Comparison of ENCODE assay signal across 1 cellular context in the genomic region with DNA sequence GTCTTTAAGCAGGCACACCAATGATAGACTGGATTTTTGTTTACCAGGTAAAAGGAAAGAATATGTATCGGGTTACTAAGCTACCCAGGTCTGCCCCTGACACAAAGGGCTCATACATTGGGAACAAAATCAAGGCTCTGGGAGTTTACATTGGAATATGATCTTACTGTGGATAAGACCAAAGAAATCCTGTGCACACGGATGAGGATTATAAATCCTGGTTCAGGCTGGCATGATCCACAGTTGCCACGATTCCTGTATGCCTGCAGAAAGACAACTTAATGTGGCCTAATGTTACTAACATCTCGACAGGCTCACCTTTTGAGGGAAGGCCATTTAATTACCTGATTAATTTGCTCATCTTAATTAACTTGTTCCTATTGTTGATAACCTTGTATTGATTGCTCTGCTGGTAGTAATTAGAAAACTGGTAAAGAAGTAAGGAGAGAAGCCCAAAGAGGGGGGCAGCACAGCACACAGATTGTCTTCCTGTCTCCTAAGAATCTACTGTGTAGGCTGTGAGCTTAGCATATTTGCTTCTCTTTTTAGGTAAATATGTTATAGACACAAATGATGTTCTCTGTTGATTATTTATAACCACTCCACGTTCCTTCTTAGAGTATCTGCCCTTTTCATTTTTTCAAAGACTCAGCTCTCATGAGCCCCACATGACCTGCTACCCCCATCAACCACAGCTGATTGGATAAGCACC.
A peak's percentile ranks its signal among the peaks of the same experiment; 100 is the strongest.
TF ChIP-seq lines count a peak whose summit lies in the region.

No MANE protein-coding gene starts in this region.

TF ChIP-seq in HepG2, 621 proteins besides CTCF, POLR2A, EP300 and RAD21 (continued from another document and continues in another):
- TF ChIP-seq ZMAT3 (CRISPR knock-in tag; conservative IDR thresholded peaks at IDR 0.05) (peak; percentile 26; the same call in 1 of the 2 replicates), FOSL2 (CRISPR knock-in tag; IDR thresholded peaks at IDR 0.05) (peak; percentile 48; the same call in 1 of the 2 replicates), ATRX (CRISPR knock-in tag; IDR thresholded peaks at IDR 0.05; ENCODE audit: borderline replicate concordance) (no peak), ZNF549 (CRISPR knock-in tag; IDR thresholded peaks at IDR 0.05) (no peak), HMG20A (CRISPR knock-in tag; IDR thresholded peaks at IDR 0.05; ENCODE audit: borderline replicate concordance) (peak; percentile 85), ZIK1 (CRISPR knock-in tag; IDR thresholded peaks at IDR 0.05; ENCODE audit: borderline replicate concordance, low read depth) (no peak), NFRKB (IDR thresholded peaks at IDR 0.05) (no peak), KDM1A (CRISPR knock-in tag; IDR thresholded peaks at IDR 0.05) (no peak), RFXANK (CRISPR knock-in tag; IDR thresholded peaks at IDR 0.05) (no peak), NFKB2 (CRISPR knock-in tag; IDR thresholded peaks at IDR 0.05; ENCODE audit: borderline replicate concordance) (no peak), PRMT3 (CRISPR knock-in tag; IDR thresholded peaks at IDR 0.05; ENCODE audit: borderline replicate concordance, low read depth) (no peak), PHF5A (CRISPR knock-in tag; IDR thresholded peaks at IDR 0.05; ENCODE audit: low read depth, unreplicated experiment) (no peak), ZKSCAN5 (CRISPR knock-in tag; IDR thresholded peaks at IDR 0.05) (no peak), ZNF614 (CRISPR knock-in tag; IDR thresholded peaks at IDR 0.05; ENCODE audit: borderline replicate concordance) (peak; percentile 76), EED (CRISPR knock-in tag; IDR thresholded peaks at IDR 0.05) (no peak), MED13 (CRISPR knock-in tag; IDR thresholded peaks at IDR 0.05) (no peak), ZNF263 (CRISPR knock-in tag; IDR thresholded peaks at IDR 0.05) (no peak), PAF1 (CRISPR knock-in tag; IDR thresholded peaks at IDR 0.05) (no peak), STAG1 (CRISPR knock-in tag; IDR thresholded peaks at IDR 0.05) (0 out of 2 replicates have a peak, but pooled peaks have one; percentile 6), HDAC1 (CRISPR knock-in tag; IDR thresholded peaks at IDR 0.05) (no peak; the same call in 1 of the 2 replicates), ZNF367 (CRISPR knock-in tag; IDR thresholded peaks at IDR 0.05; ENCODE audit: borderline replicate concordance) (no peak)
- TF ChIP-seq, protein P1, sequence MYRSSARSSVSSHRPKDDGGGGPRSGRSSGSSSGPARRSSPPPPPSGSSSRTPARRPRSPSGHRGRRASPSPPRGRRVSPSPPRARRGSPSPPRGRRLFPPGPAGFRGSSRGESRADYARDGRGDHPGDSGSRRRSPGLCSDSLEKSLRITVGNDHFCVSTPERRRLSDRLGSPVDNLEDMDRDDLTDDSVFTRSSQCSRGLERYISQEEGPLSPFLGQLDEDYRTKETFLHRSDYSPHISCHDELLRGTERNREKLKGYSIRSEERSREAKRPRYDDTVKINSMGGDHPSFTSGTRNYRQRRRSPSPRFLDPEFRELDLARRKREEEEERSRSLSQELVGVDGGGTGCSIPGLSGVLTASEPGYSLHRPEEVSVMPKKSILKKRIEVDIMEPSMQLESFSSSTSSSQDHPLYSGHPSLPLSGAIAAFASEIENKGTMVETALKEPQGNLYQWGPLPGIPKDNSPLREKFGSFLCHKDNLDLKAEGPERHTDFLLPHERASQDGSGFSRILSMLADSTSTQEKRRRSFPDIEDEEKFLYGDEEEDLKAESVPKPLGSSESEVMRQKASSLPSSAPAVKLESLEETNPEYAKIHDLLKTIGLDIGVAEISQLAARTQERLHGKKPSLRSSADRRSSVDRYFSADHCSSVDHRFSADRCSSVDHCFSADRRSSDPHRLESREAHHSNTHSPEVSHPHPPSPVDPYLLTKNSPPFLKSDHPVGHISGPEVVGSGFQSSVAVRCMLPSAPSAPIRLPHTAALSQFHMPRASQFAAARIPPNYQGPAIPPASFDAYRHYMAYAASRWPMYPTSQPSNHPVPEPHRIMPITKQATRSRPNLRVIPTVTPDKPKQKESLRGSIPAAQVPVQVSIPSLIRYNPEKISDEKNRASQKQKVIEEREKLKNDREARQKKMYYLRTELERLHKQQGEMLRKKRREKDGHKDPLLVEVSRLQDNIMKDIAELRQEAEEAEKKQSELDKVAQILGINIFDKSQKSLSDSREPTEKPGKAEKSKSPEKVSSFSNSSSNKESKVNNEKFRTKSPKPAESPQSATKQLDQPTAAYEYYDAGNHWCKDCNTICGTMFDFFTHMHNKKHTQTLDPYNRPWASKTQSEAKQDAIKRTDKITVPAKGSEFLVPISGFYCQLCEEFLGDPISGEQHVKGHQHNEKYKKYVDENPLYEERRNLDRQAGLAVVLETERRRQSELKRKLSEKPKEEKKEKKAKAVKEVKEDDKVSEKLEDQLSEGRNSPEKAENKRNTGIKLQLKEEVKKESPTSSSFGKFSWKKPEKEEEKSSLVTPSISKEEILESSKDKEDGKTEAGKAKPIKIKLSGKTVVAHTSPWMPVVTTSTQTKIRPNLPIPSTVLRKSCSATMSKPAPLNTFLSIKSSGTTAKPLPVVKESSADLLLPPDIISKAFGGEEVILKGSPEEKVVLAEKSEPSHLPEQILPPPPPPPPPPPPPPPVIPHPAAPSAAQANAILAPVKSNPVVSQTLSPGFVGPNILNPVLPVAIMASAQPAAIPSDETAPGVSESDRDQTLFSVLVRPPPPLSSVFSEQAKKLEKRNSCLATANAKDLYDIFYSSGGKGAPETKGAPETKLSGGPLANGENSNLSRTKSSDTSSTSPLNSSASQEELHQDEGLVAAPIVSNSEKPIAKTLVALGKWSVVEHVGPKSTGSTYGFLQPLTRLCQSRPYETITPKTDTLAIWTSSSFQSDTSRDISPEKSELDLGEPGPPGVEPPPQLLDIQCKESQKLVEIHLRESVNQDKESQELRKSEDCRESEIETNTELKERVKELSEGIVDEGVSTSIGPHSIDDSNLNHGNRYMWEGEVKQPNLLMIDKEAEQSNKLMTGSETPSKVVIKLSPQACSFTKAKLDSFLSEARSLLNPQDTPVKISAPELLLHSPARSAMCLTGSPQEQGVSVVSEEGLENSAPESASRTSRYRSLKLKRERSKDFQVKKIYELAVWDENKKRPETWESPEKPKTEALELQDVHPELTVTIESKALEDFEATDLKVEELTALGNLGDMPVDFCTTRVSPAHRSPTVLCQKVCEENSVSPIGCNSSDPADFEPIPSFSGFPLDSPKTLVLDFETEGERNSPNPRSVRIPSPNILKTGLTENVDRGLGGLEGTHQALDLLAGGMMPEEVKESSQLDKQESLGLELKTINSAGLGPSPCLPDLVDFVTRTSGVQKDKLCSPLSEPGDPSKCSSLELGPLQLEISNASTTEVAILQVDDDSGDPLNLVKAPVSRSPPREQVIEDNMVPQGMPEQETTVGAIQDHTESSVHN (CRISPR knock-in tag; IDR thresholded peaks at IDR 0.05), result 0 out of 2 replicates have a peak, but pooled peaks have one; percentile 14
- TF ChIP-seq, protein P2, sequence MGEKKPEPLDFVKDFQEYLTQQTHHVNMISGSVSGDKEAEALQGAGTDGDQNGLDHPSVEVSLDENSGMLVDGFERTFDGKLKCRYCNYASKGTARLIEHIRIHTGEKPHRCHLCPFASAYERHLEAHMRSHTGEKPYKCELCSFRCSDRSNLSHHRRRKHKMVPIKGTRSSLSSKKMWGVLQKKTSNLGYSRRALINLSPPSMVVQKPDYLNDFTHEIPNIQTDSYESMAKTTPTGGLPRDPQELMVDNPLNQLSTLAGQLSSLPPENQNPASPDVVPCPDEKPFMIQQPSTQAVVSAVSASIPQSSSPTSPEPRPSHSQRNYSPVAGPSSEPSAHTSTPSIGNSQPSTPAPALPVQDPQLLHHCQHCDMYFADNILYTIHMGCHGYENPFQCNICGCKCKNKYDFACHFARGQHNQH (CRISPR knock-in tag; IDR thresholded peaks at IDR 0.05), result peak; percentile 62
- TF ChIP-seq, protein P3, sequence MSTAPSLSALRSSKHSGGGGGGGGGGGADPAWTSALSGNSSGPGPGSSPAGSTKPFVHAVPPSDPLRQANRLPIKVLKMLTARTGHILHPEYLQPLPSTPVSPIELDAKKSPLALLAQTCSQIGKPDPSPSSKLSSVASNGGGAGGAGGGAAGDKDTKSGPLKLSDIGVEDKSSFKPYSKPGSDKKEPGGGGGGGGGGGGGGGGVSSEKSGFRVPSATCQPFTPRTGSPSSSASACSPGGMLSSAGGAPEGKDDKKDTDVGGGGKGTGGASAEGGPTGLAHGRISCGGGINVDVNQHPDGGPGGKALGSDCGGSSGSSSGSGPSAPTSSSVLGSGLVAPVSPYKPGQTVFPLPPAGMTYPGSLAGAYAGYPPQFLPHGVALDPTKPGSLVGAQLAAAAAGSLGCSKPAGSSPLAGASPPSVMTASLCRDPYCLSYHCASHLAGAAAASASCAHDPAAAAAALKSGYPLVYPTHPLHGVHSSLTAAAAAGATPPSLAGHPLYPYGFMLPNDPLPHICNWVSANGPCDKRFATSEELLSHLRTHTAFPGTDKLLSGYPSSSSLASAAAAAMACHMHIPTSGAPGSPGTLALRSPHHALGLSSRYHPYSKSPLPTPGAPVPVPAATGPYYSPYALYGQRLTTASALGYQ (CRISPR knock-in tag; IDR thresholded peaks at IDR 0.05), result peak; percentile 79
- TF ChIP-seq, protein P4, sequence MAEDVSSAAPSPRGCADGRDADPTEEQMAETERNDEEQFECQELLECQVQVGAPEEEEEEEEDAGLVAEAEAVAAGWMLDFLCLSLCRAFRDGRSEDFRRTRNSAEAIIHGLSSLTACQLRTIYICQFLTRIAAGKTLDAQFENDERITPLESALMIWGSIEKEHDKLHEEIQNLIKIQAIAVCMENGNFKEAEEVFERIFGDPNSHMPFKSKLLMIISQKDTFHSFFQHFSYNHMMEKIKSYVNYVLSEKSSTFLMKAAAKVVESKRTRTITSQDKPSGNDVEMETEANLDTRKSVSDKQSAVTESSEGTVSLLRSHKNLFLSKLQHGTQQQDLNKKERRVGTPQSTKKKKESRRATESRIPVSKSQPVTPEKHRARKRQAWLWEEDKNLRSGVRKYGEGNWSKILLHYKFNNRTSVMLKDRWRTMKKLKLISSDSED (CRISPR knock-in tag; IDR thresholded peaks at IDR 0.05), result no peak
- TF ChIP-seq, protein P5, sequence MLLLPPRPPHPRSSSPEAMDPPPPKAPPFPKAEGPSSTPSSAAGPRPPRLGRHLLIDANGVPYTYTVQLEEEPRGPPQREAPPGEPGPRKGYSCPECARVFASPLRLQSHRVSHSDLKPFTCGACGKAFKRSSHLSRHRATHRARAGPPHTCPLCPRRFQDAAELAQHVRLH (CRISPR knock-in tag; IDR thresholded peaks at IDR 0.05; ENCODE audit: borderline replicate concordance, low read depth), result peak; percentile 77; the same call in 1 of the 2 replicates
- TF ChIP-seq, protein P6, sequence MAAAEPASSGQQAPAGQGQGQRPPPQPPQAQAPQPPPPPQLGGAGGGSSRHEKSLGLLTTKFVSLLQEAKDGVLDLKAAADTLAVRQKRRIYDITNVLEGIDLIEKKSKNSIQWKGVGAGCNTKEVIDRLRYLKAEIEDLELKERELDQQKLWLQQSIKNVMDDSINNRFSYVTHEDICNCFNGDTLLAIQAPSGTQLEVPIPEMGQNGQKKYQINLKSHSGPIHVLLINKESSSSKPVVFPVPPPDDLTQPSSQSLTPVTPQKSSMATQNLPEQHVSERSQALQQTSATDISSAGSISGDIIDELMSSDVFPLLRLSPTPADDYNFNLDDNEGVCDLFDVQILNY (CRISPR knock-in tag; conservative IDR thresholded peaks at IDR 0.05), result no peak
- TF ChIP-seq, protein P7, sequence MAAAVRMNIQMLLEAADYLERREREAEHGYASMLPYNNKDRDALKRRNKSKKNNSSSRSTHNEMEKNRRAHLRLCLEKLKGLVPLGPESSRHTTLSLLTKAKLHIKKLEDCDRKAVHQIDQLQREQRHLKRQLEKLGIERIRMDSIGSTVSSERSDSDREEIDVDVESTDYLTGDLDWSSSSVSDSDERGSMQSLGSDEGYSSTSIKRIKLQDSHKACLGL (CRISPR knock-in tag; IDR thresholded peaks at IDR 0.05), result no peak
- TF ChIP-seq, protein P8, sequence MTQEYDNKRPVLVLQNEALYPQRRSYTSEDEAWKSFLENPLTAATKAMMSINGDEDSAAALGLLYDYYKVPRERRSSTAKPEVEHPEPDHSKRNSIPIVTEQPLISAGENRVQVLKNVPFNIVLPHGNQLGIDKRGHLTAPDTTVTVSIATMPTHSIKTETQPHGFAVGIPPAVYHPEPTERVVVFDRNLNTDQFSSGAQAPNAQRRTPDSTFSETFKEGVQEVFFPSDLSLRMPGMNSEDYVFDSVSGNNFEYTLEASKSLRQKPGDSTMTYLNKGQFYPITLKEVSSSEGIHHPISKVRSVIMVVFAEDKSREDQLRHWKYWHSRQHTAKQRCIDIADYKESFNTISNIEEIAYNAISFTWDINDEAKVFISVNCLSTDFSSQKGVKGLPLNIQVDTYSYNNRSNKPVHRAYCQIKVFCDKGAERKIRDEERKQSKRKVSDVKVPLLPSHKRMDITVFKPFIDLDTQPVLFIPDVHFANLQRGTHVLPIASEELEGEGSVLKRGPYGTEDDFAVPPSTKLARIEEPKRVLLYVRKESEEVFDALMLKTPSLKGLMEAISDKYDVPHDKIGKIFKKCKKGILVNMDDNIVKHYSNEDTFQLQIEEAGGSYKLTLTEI (CRISPR knock-in tag; conservative IDR thresholded peaks at IDR 0.05), result no peak
- TF ChIP-seq, protein P9, sequence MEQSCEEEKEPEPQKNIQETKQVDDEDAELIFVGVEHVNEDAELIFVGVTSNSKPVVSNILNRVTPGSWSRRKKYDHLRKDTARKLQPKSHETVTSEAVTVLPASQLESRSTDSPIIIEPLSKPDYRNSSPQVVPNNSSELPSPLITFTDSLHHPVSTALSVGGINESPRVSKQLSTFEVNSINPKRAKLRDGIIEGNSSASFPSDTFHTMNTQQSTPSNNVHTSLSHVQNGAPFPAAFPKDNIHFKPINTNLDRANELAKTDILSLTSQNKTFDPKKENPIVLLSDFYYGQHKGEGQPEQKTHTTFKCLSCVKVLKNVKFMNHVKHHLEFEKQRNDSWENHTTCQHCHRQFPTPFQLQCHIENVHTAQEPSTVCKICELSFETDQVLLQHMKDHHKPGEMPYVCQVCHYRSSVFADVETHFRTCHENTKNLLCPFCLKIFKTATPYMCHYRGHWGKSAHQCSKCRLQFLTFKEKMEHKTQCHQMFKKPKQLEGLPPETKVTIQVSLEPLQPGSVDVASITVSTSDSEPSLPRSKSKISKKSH (CRISPR knock-in tag; IDR thresholded peaks at IDR 0.05; ENCODE audit: borderline replicate concordance), result no peak
- TF ChIP-seq, protein P10, sequence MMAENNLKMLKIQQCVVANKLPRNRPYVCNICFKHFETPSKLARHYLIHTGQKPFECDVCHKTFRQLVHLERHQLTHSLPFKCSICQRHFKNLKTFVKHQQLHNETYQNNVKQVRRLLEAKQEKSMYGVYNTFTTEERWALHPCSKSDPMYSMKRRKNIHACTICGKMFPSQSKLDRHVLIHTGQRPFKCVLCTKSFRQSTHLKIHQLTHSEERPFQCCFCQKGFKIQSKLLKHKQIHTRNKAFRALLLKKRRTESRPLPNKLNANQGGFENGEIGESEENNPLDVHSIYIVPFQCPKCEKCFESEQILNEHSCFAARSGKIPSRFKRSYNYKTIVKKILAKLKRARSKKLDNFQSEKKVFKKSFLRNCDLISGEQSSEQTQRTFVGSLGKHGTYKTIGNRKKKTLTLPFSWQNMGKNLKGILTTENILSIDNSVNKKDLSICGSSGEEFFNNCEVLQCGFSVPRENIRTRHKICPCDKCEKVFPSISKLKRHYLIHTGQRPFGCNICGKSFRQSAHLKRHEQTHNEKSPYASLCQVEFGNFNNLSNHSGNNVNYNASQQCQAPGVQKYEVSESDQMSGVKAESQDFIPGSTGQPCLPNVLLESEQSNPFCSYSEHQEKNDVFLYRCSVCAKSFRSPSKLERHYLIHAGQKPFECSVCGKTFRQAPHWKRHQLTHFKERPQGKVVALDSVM (CRISPR knock-in tag; IDR thresholded peaks at IDR 0.05), result no peak
- TF ChIP-seq, protein P11, sequence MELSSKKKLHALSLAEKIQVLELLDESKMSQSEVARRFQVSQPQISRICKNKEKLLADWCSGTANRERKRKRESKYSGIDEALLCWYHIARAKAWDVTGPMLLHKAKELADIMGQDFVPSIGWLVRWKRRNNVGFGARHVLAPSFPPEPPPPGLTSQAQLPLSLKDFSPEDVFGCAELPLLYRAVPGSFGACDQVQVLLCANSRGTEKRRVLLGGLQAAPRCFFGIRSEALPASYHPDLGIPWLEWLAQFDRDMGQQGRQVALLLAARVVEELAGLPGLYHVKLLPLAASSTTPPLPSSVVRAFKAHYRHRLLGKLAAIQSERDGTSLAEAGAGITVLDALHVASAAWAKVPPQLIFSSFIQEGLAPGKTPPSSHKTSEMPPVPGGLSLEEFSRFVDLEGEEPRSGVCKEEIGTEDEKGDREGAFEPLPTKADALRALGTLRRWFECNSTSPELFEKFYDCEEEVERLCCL (CRISPR knock-in tag; IDR thresholded peaks at IDR 0.05; ENCODE audit: borderline replicate concordance), result no peak
